In genomic region chr1:166869318-166870099, GRCh38 we compare ENCODE assay signal across 23 cellular contexts. TPM values are rescaled to one million over a fixed set of nuclear protein-coding genes. Genes with fewer than 3 reads are reported as not detected.
A peak's percentile ranks its signal among the peaks of the same experiment; 100 is the strongest.
DNase-seq lines count a peak whose midpoint lies in the region; ATAC-seq, FAIRE-seq and TF ChIP-seq lines count a peak whose summit lies in the region.
"Had no signal": no experiment of that assay in that cellular context is flagged by ENCODE, and none has a peak within 500 bp of the region (broad histone marks: within the 10 kb centered on the region; RNA-seq: fewer than 3 reads in every experiment).

No MANE protein-coding gene starts in this region.

- no peak overlapping the region for H2BK12ac ChIP-seq in H9 (ENCODE audit: insufficient read length, low read depth, low read length)

- POLR2A ChIA-PET in CD8-positive, alpha-beta T cell (lab: Charles Lee), result interaction anchor here (0.5 to 0.6 kb wide), 2 partner anchors 46 to 1046 kb away, joined by 3 read pairs; no protein-coding TSS in a partner anchor

- no peak overlapping the region for H2BK5ac ChIP-seq in H9 (ENCODE audit: insufficient read length, low read length)

- DNase-seq in T-helper 1 cell, result no peak
- no peak for DNase-seq in CD8-positive, alpha-beta T cell
- peak; percentile 39 for DNase-seq in astrocyte of the hippocampus (ENCODE audit: low read depth, low spot score)
- no peak for DNase-seq in H9
- no peak for DNase-seq in GM19239 (ENCODE audit: insufficient read length, low spot score)
- no peak for DNase-seq in AG08396 (ENCODE audit: low spot score)
- DNase-seq: activated T-cell treated with anti-CD3 and anti-CD28 coated beads, Interleukin-2, amount 50 U/mL, for 1 hour; amygdala; foreskin melanocyte; kidney; mesenchymal stem cell; naive thymus-derived CD8-positive, alpha-beta T cell; NCI-H1092; NCI-H2081; NCI-H510A; pancreas; RPMI8226 had no signal

- H3K14ac ChIP-seq in H9 (ENCODE audit: insufficient read depth, low read length), result no peak overlapping the region

- no peaks in the 10 kb centered on the region for H4K20me1 ChIP-seq in H9 (ENCODE audit: control insufficient read depth, insufficient read depth, insufficient read length)

- H3K36me3 ChIP-seq in CD8-positive, alpha-beta T cell (ENCODE audit: insufficient read depth, low read length), result peaks cover 16% of the 10 kb centered on the region
- H3K36me3 ChIP-seq: pancreas had no signal

- H3K9ac ChIP-seq in H9 (ENCODE audit: extremely low read depth, insufficient read length, low read length), result no peak overlapping the region

- H4K5ac ChIP-seq in H9 (ENCODE audit: insufficient read length, low read depth, low read length), result no peak overlapping the region

- intact Hi-C loops in CD8-positive, alpha-beta T cell (cut with DNase I, micrococcal nuclease), result loop anchor here in 1 of 2 experiments (1.0 to 10.0 kb wide), 8 partner anchors 13 to 1175 kb away; partner anchors contain the start of genes ALDH9A1, CD247, CREG1 and RCSD1

- no peak overlapping the region for H3K4me3 ChIP-seq in CD8-positive, alpha-beta T cell (ENCODE audit: low read depth, low read length)
- H3K4me3 ChIP-seq: HAP-1, pancreas had no signal

- no peak overlapping the region for H2AFZ ChIP-seq in H9 (ENCODE audit: low read length)

- no peak overlapping the region for H2AK5ac ChIP-seq in H9 (ENCODE audit: insufficient read length, low read length)

- H3K27ac ChIP-seq in CD8-positive, alpha-beta T cell (ENCODE audit: low read depth, low read length), result no peak overlapping the region
- H3K27ac ChIP-seq in H9 (ENCODE audit: insufficient read length, low read depth, low read length), result no peak overlapping the region
- H3K27ac ChIP-seq: 22Rv1, pancreas had no signal

- no peak overlapping the region for H4K8ac ChIP-seq in H9 (replicated peaks; ENCODE audit: insufficient read length, low read depth, low read length)

- no peaks in the 10 kb centered on the region for H3K23me2 ChIP-seq in H9 (ENCODE audit: insufficient read length, low read depth, low read length, poor library complexity, severe bottlenecking)

- H3K27ac Mint-ChIP-seq in T-helper 1 cell treated with Interleukin-12 subunit alpha and Interleukin-12 subunit beta and Interleukin-4 antibody, amounts not matched to agents 30 μg/mL and 1 μg/mL, for 36 hours, result peak overlapping the region; percentile 33
- peak overlapping the region; percentile 49 for H3K27ac Mint-ChIP-seq in CD8-positive, alpha-beta T cell
- H3K27ac Mint-ChIP-seq in H9, result no peak overlapping the region

- H2BK120ac ChIP-seq in H9 (ENCODE audit: low read depth, low read length, poor library complexity, severe bottlenecking), result no peak overlapping the region

- no peak for ATAC-seq in CD8-positive, alpha-beta T cell
- ATAC-seq in HG02981 (IDR thresholded peaks at IDR 0.05; ENCODE audit: unreplicated experiment), result peak; percentile 59
- ATAC-seq: pancreas had no signal

- no peak overlapping the region for H3K4ac ChIP-seq in H9 (ENCODE audit: low read depth, low read length)

- peaks cover 10% of the 10 kb centered on the region for H3K36me3 Mint-ChIP-seq in T-helper 1 cell treated with Interleukin-12 subunit alpha and Interleukin-12 subunit beta and Interleukin-4 antibody, amounts not matched to agents 30 μg/mL and 1 μg/mL, for 36 hours (ENCODE audit: low read depth)
- H3K36me3 Mint-ChIP-seq in CD8-positive, alpha-beta T cell, result peaks cover 40% of the 10 kb centered on the region
- peaks cover 23 to 54% (median 45%) of the 10 kb centered on the region in 3 experiments for H3K36me3 Mint-ChIP-seq in H9 (ENCODE audit: insufficient read depth in 1 of 3, low read depth in 3 of 3)

- H2BK20ac ChIP-seq in H9 (ENCODE audit: low read depth, low read length, poor library complexity, severe bottlenecking), result no peak overlapping the region

- peaks cover 32% of the 10 kb centered on the region for H3K4me1 Mint-ChIP-seq in T-helper 1 cell treated with Interleukin-12 subunit alpha and Interleukin-12 subunit beta and Interleukin-4 antibody, amounts not matched to agents 30 μg/mL and 1 μg/mL, for 36 hours (ENCODE audit: low read depth)
- H3K4me1 Mint-ChIP-seq in CD8-positive, alpha-beta T cell (ENCODE audit: low read depth), result peaks cover 46% of the 10 kb centered on the region
- H3K4me1 Mint-ChIP-seq in H9, result peaks cover 13 to 14% of the 10 kb centered on the region in 2 experiments

- FAIRE-seq in GM19239 (lab: Jason Lieb, UNC), result no peak
- FAIRE-seq: kidney, pancreas, urothelium cell line had no signal

- H3K18ac ChIP-seq in H9 (ENCODE audit: insufficient read length, low read depth, low read length), result no peak overlapping the region

- CTCF ChIA-PET in CD8-positive, alpha-beta T cell (lab: Charles Lee), result interaction anchor here (0.6 kb wide), 1 partner anchor 1066 kb away, joined by 3 read pairs; no protein-coding TSS in a partner anchor

- peaks cover 5% of the 10 kb centered on the region for H3K79me1 ChIP-seq in H9 (ENCODE audit: insufficient read depth, low read depth, low read length, poor library complexity, severe bottlenecking)

- H3K27me3 ChIP-seq in CD8-positive, alpha-beta T cell (ENCODE audit: insufficient read depth, low read length), result no peaks in the 10 kb centered on the region
- H3K27me3 ChIP-seq in H9 (ENCODE audit: insufficient read depth, low read length), result no peaks in the 10 kb centered on the region
- H3K27me3 ChIP-seq: pancreas had no signal

- no peak for TF ChIP-seq CTCF in CD8-positive, alpha-beta T cell (IDR thresholded peaks at IDR 0.05)
- no peak for TF ChIP-seq CTCF in H9 (conservative IDR thresholded peaks at IDR 0.05)

- no peaks in the 10 kb centered on the region for H3K9me3 ChIP-seq in CD8-positive, alpha-beta T cell (ENCODE audit: low read length)
- H3K9me3 ChIP-seq in H9 (ENCODE audit: control insufficient read depth, low read depth, low read length), result no peaks in the 10 kb centered on the region
- H3K9me3 ChIP-seq: HAP-1, pancreas had no signal

- no peak overlapping the region for H3K4me2 ChIP-seq in H9 (ENCODE audit: insufficient read depth, insufficient read length, low read length)

- no peaks in the 10 kb centered on the region for H3K27me3 Mint-ChIP-seq in T-helper 1 cell treated with Interleukin-12 subunit alpha and Interleukin-12 subunit beta and Interleukin-4 antibody, amounts not matched to agents 30 μg/mL and 1 μg/mL, for 36 hours (ENCODE audit: low read depth)
- H3K27me3 Mint-ChIP-seq in CD8-positive, alpha-beta T cell (ENCODE audit: low read depth), result no peaks in the 10 kb centered on the region
- H3K27me3 Mint-ChIP-seq in H9 (ENCODE audit: low read depth), result no peaks in the 10 kb centered on the region
- H3K27me3 Mint-ChIP-seq: central memory CD8-positive, alpha-beta T cell; naive thymus-derived CD8-positive, alpha-beta T cell had no signal

- no peak overlapping the region for H3K23ac ChIP-seq in H9 (ENCODE audit: insufficient read length, low read depth, low read length)

- peaks cover 12% of the 10 kb centered on the region; the same call in 1 of the 2 replicates for H3K79me2 ChIP-seq in H9 (ENCODE audit: insufficient read depth, low read length)

- no peak overlapping the region for H3K4me3 Mint-ChIP-seq in T-helper 1 cell treated with Interleukin-12 subunit alpha and Interleukin-12 subunit beta and Interleukin-4 antibody, amounts not matched to agents 30 μg/mL and 1 μg/mL, for 36 hours
- no peak overlapping the region for H3K4me3 Mint-ChIP-seq in CD8-positive, alpha-beta T cell
- no peak overlapping the region for H3K4me3 Mint-ChIP-seq in H9
- H3K4me3 Mint-ChIP-seq: central memory CD8-positive, alpha-beta T cell; naive thymus-derived CD8-positive, alpha-beta T cell had no signal

- WGBS in H9 (ENCODE audit: extremely low coverage, insufficient read length, low lambda C conversion rate), result no CpG with 5 or more reads among the region's 3 CpGs

- H3K4me1 ChIP-seq in CD8-positive, alpha-beta T cell (ENCODE audit: insufficient read depth, low read length), result peaks cover 10% of the 10 kb centered on the region
- H3K4me1 ChIP-seq in H9 (ENCODE audit: insufficient read depth, low read length), result no peaks in the 10 kb centered on the region

- H4K91ac ChIP-seq in H9 (ENCODE audit: insufficient read length, low read depth, low read length), result no peak overlapping the region

- H3T11ph ChIP-seq in H9 (ENCODE audit: low read length), result no peak overlapping the region

- H3K56ac ChIP-seq in H9 (ENCODE audit: insufficient read length, low read depth, low read length), result no peak overlapping the region

- no peaks in the 10 kb centered on the region for H3K9me3 Mint-ChIP-seq in T-helper 1 cell treated with Interleukin-12 subunit alpha and Interleukin-12 subunit beta and Interleukin-4 antibody, amounts not matched to agents 30 μg/mL and 1 μg/mL, for 36 hours
- H3K9me3 Mint-ChIP-seq in CD8-positive, alpha-beta T cell, result no peaks in the 10 kb centered on the region
- no peaks in the 10 kb centered on the region for H3K9me3 Mint-ChIP-seq in H9
- H3K9me3 Mint-ChIP-seq: central memory CD8-positive, alpha-beta T cell; naive thymus-derived CD8-positive, alpha-beta T cell had no signal

- H2BK15ac ChIP-seq in H9 (ENCODE audit: low read depth, low read length), result no peak overlapping the region

RNA-seq across cellular contexts. Expression of gene TADA1, which starts 6.6 kb away (rescaled TPM):
- total RNA-seq in CD8-positive, alpha-beta T cell, result 10 to 100 TPM; 16.7 to 18.5 TPM
- total RNA-seq in H9 (2021), result 19.5 and 20.7 TPM in 2 replicates

RNA-seq across cellular contexts. Expression of gene POGK, which starts 30.2 kb away (rescaled TPM):
- total RNA-seq in CD8-positive, alpha-beta T cell, result 10 to 100 TPM; 14.9 to 16.1 TPM
- 47.7 and 48.3 TPM in 2 replicates for total RNA-seq in H9 (2021)

Comparison
In these comparisons a context has a peak if more than half of its experiments do, and no peak if none do; other contexts are left out.
1. H3K27ac Mint-ChIP-seq: peak in T-helper 1 cell treated with Interleukin-12 subunit alpha and Interleukin-12 subunit beta and Interleukin-4 antibody, amounts not matched to agents 30 μg/mL and 1 μg/mL, for 36 hours (single experiment) and CD8-positive, alpha-beta T cell (single experiment); none in H9 (0 of 3).